12 cellular contexts compared by ENCODE assay signal in genomic region chr9:21579209-21579608, GRCh38.
DNase-seq lines count a peak whose midpoint lies in the region; ATAC-seq, FAIRE-seq and TF ChIP-seq lines count a peak whose summit lies in the region.
"Had no signal": no experiment of that assay in that cellular context is flagged by ENCODE, and none has a peak within 500 bp of the region (broad histone marks: within the 10 kb centered on the region; RNA-seq: fewer than 3 reads in every experiment).

No MANE protein-coding gene starts in this region.

- intact Hi-C loops in mammary epithelial cell (cut with micrococcal nuclease) (no loop called here), MCF 10A (cut with micrococcal nuclease) (no loop called here), endothelial cell of umbilical vein (cut with micrococcal nuclease) (no loop called here)

- H3K4me2 ChIP-seq in mammary epithelial cell (ENCODE audit: insufficient read depth, low read depth, low read length), result peak overlapping the region; percentile 40
- peak overlapping the region; percentile 55 for H3K4me2 ChIP-seq in endothelial cell of umbilical vein (ENCODE audit: insufficient read depth, low read length)
- no peak overlapping the region for H3K4me2 ChIP-seq in mesendoderm (ENCODE audit: low read length)

- peaks cover 16% of the 10 kb centered on the region for H3K4me1 Mint-ChIP-seq in MCF 10A (ENCODE audit: insufficient read depth, unreplicated experiment)
- peaks cover 18% of the 10 kb centered on the region for H3K4me1 Mint-ChIP-seq in T-helper 17 cell
- peaks cover 24% of the 10 kb centered on the region for H3K4me1 Mint-ChIP-seq in stimulated activated effector memory CD8-positive, alpha-beta T cell treated with anti-CD3 and anti-CD28 coated beads, Interleukin-12 subunit alpha, Interleukin-12 subunit beta, amount 100 ng/mL, for 72 hours

- ATAC-seq in T-helper 17 cell, result peak; percentile 76
- peak; percentile 95 for ATAC-seq in stimulated activated effector memory CD8-positive, alpha-beta T cell treated with anti-CD3 and anti-CD28 coated beads, Interleukin-12 subunit alpha, Interleukin-12 subunit beta, amount 100 ng/mL, for 72 hours

- no peak overlapping the region for H2AK5ac ChIP-seq in mesendoderm (ENCODE audit: low read length)

- H2AFZ ChIP-seq in mammary epithelial cell (ENCODE audit: low read depth, low read length) (no peak overlapping the region), endothelial cell of umbilical vein (ENCODE audit: low read depth, low read length) (peak overlapping the region; percentile 71)

- H2BK120ac ChIP-seq in mesendoderm (ENCODE audit: low read depth, low read length), result no peak overlapping the region

- no peak overlapping the region for H2BK15ac ChIP-seq in mesendoderm (replicated peaks; ENCODE audit: low read depth)

- in situ Hi-C loops in mammary epithelial cell (cut with MboI; ENCODE audit: low sequenced_read_pairs in 2 of 2), result loop anchor here in 1 of 2 donors (10.0 kb wide), 1 partner anchor 106 kb away; no protein-coding TSS in a partner anchor

- no peak overlapping the region for H3K56ac ChIP-seq in mesendoderm (ENCODE audit: low read length)

- no peak overlapping the region for H2BK5ac ChIP-seq in mesendoderm (ENCODE audit: low read length)

- no peaks in the 10 kb centered on the region for H3K9me3 Mint-ChIP-seq in MCF 10A (ENCODE audit: unreplicated experiment)
- H3K9me3 Mint-ChIP-seq in stimulated activated effector memory CD8-positive, alpha-beta T cell treated with anti-CD3 and anti-CD28 coated beads, Interleukin-12 subunit alpha, Interleukin-12 subunit beta, amount 100 ng/mL, for 72 hours, result no peaks in the 10 kb centered on the region

- H4K8ac ChIP-seq in mesendoderm (ENCODE audit: low read depth, low read length), result no peak overlapping the region

- CTCF ChIA-PET in mammary epithelial cell (lab: Charles Lee; ENCODE audit: low non-redundant PET) (no interaction called here), MCF 10A (lab: Yijun Ruan, JAX) (interaction anchor here (0.7 kb wide), 1 partner anchor 25 kb away, joined by 3 read pairs; no protein-coding TSS in a partner anchor), endothelial cell of umbilical vein (lab: Charles Lee) (interaction anchor here (1.0 to 2.5 kb wide), 4 partner anchors 12 to 113 kb away, joined by 4 to 9 read pairs (median 6); no protein-coding TSS in a partner anchor)

- no peak for TF ChIP-seq POLR2A in endothelial cell of umbilical vein (IDR thresholded peaks at IDR 0.05; ENCODE audit: low read depth, low read length)

- no peaks in the 10 kb centered on the region for H4K20me1 ChIP-seq in mammary epithelial cell (ENCODE audit: insufficient read depth, low read length)
- H4K20me1 ChIP-seq in endothelial cell of umbilical vein (replicated peaks; ENCODE audit: control insufficient read depth, extremely low read depth, insufficient read depth, low read length), result no peaks in the 10 kb centered on the region

- no peaks in the 10 kb centered on the region for H3K9me1 ChIP-seq in endothelial cell of umbilical vein (replicated peaks; ENCODE audit: control insufficient read depth, extremely low read depth, insufficient read depth, low read length)

- H3K36me3 Mint-ChIP-seq in MCF 10A (ENCODE audit: insufficient read depth, unreplicated experiment) (peaks cover 7% of the 10 kb centered on the region), T-helper 17 cell (ENCODE audit: low read depth) (no peaks in the 10 kb centered on the region)
- peaks cover 20% of the 10 kb centered on the region for H3K36me3 Mint-ChIP-seq in stimulated activated effector memory CD8-positive, alpha-beta T cell treated with anti-CD3 and anti-CD28 coated beads, Interleukin-12 subunit alpha, Interleukin-12 subunit beta, amount 100 ng/mL, for 72 hours

- H3K4me1 ChIP-seq in mammary epithelial cell (ENCODE audit: insufficient read depth, low read length) (peaks cover 30% of the 10 kb centered on the region), endothelial cell of umbilical vein (ENCODE audit: control insufficient read depth, extremely low read depth, insufficient read depth, low read length) (peaks cover 22% of the 10 kb centered on the region), mesendoderm (ENCODE audit: control insufficient read depth, low read depth, low read length) (peaks cover 5% of the 10 kb centered on the region)
- H3K4me1 ChIP-seq: adrenal gland, transverse colon had no signal

- H3K4ac ChIP-seq in mesendoderm (ENCODE audit: low read depth, low read length), result no peak overlapping the region

- no peaks in the 10 kb centered on the region for H3K27me3 Mint-ChIP-seq in MCF 10A (ENCODE audit: insufficient read depth, unreplicated experiment)
- no peaks in the 10 kb centered on the region for H3K27me3 Mint-ChIP-seq in T-helper 17 cell

- FAIRE-seq in endothelial cell of umbilical vein (lab: Jason Lieb, UNC), result no peak
- FAIRE-seq: islet of Langerhans had no signal

- H3K79me1 ChIP-seq in mesendoderm (ENCODE audit: low read length), result no peaks in the 10 kb centered on the region

- DNase-seq in mammary epithelial cell (no peak), MCF 10A (ENCODE audit: unreplicated experiment) (no peak), T-helper 17 cell (no peak), endothelial cell of umbilical vein (ENCODE audit: low read depth, low spot score) (no peak), midbrain (lab: John Stamatoyannopoulos, UW) (no peak), mesendoderm (no peak)
- DNase-seq in stimulated activated effector memory CD8-positive, alpha-beta T cell treated with anti-CD3 and anti-CD28 coated beads, Interleukin-12 subunit alpha, Interleukin-12 subunit beta, amount 100 ng/mL, for 72 hours (ENCODE audit: low spot score in 2 of 2), result no peak
- no peak for DNase-seq in effector CD8-positive, alpha-beta T cell (lab: John Stamatoyannopoulos, UW)
- DNase-seq: adrenal gland, AML-193, transverse colon had no signal

- dilution Hi-C loops in mammary epithelial cell (cut with HindIII; ENCODE audit: low sequenced_read_pairs) (no loop called here), endothelial cell of umbilical vein (cut with MboI; ENCODE audit: extremely low pct_ligation_motif_present, low sequenced_read_pairs) (no loop called here)

- no peak overlapping the region for H3K4me3 Mint-ChIP-seq in MCF 10A (ENCODE audit: unreplicated experiment)
- H3K4me3 Mint-ChIP-seq in T-helper 17 cell, result peak overlapping the region; percentile 88
- peak overlapping the region; percentile 53 for H3K4me3 Mint-ChIP-seq in stimulated activated effector memory CD8-positive, alpha-beta T cell treated with anti-CD3 and anti-CD28 coated beads, Interleukin-12 subunit alpha, Interleukin-12 subunit beta, amount 100 ng/mL, for 72 hours

- no TSS peak for BruUV-seq in mammary epithelial cell (replicated peaks; lab: Mats Ljungman, UMichigan)
- BruUV-seq in MCF 10A (replicated peaks; lab: Mats Ljungman, UMichigan), result no TSS peak
- no TSS peak for BruUV-seq in endothelial cell of umbilical vein (replicated peaks; lab: Mats Ljungman, UMichigan)

- H3K79me2 ChIP-seq in mammary epithelial cell (ENCODE audit: insufficient read depth, low read length), result peaks cover 40% of the 10 kb centered on the region
- H3K79me2 ChIP-seq in endothelial cell of umbilical vein (ENCODE audit: control insufficient read depth, insufficient read depth, low read length), result no peaks in the 10 kb centered on the region
- no peaks in the 10 kb centered on the region for H3K79me2 ChIP-seq in mesendoderm (ENCODE audit: control insufficient read depth, insufficient read depth, low read length)

- H3K27ac Mint-ChIP-seq in MCF 10A (ENCODE audit: low read depth, unreplicated experiment) (no peak overlapping the region), T-helper 17 cell (peak overlapping the region; percentile 81)
- peak overlapping the region; percentile 69 for H3K27ac Mint-ChIP-seq in stimulated activated effector memory CD8-positive, alpha-beta T cell treated with anti-CD3 and anti-CD28 coated beads, Interleukin-12 subunit alpha, Interleukin-12 subunit beta, amount 100 ng/mL, for 72 hours

- H3K36me3 ChIP-seq in mammary epithelial cell (ENCODE audit: insufficient read depth, low read length), result no peaks in the 10 kb centered on the region
- no peaks in the 10 kb centered on the region for H3K36me3 ChIP-seq in endothelial cell of umbilical vein (ENCODE audit: control insufficient read depth in 2 of 2, extremely low read depth in 1 of 2, insufficient read depth in 2 of 2, low read length in 2 of 2)
- no peaks in the 10 kb centered on the region for H3K36me3 ChIP-seq in mesendoderm (ENCODE audit: control insufficient read depth, insufficient read depth, low read length)
- H3K36me3 ChIP-seq: adrenal gland, transverse colon had no signal

- H3K9ac ChIP-seq in mammary epithelial cell (ENCODE audit: insufficient read depth, low read length) (no peak overlapping the region), endothelial cell of umbilical vein (replicated peaks; ENCODE audit: extremely low read depth, insufficient read depth, low read length) (no peak overlapping the region), mesendoderm (ENCODE audit: low read length) (no peak overlapping the region)

- H3K9me3 ChIP-seq in mammary epithelial cell (replicated peaks; ENCODE audit: insufficient read depth, low read length) (no peaks in the 10 kb centered on the region), T-helper 17 cell (ENCODE audit: control insufficient read depth, low read length, poor library complexity, severe bottlenecking) (no peaks in the 10 kb centered on the region), endothelial cell of umbilical vein (replicated peaks; ENCODE audit: control insufficient read depth, insufficient read depth, low read length) (no peaks in the 10 kb centered on the region)
- H3K9me3 ChIP-seq: adrenal gland, transverse colon had no signal

- 96% methylated on average over 4 of the region's 4 CpGs for WGBS in mammary epithelial cell (ENCODE audit: low coverage, missing lambda C conversion rate)
- WGBS in mesendoderm (ENCODE audit: extremely low coverage, insufficient coverage, low lambda C conversion rate), result no CpG with 5 or more reads among the region's 4 CpGs

- POLR2A ChIA-PET in MCF 10A (lab: Yijun Ruan, JAX), result interaction anchor here (0.9 to 5.7 kb wide), 5 partner anchors 17 to 102 kb away, joined by 3 to 48 read pairs (median 6); no protein-coding TSS in a partner anchor
- POLR2A ChIA-PET in endothelial cell of umbilical vein (lab: Charles Lee), result no interaction called here

- no peak overlapping the region for H3K18ac ChIP-seq in mesendoderm (ENCODE audit: low read length)

- H3K4me3 ChIP-seq in mammary epithelial cell (replicated peaks in 1 of 3; ENCODE audit: insufficient read depth in 1 of 3, low read depth in 2 of 3, low read length in 3 of 3), result no peak overlapping the region
- H3K4me3 ChIP-seq in endothelial cell of umbilical vein (replicated peaks in 1 of 3; ENCODE audit: insufficient read depth in 1 of 3, low read depth in 1 of 3, low read length in 3 of 3), result no peak overlapping the region
- no peak overlapping the region for H3K4me3 ChIP-seq in mesendoderm (ENCODE audit: low read length)
- H3K4me3 ChIP-seq: adrenal gland had no signal

- H3K27me3 ChIP-seq in mammary epithelial cell (ENCODE audit: insufficient read depth, low read length) (no peaks in the 10 kb centered on the region), endothelial cell of umbilical vein (ENCODE audit: control insufficient read depth in 2 of 2, insufficient read depth in 2 of 2, low read length in 2 of 2) (no peaks in the 10 kb centered on the region), mesendoderm (ENCODE audit: insufficient read depth, low read length, poor library complexity) (no peaks in the 10 kb centered on the region)
- H3K27me3 ChIP-seq: adrenal gland had no signal

- no peak for TF ChIP-seq CTCF in mammary epithelial cell (conservative IDR thresholded peaks at IDR 0.05 in 1 of 2, IDR thresholded peaks at IDR 0.05 in 1 of 2; ENCODE audit: extremely low read depth in 1 of 2, insufficient read depth in 1 of 2, low read depth in 1 of 2, low read length in 2 of 2)
- TF ChIP-seq CTCF in MCF 10A (IDR thresholded peaks at IDR 0.05; ENCODE audit: unreplicated experiment), result no peak
- TF ChIP-seq CTCF in endothelial cell of umbilical vein (IDR thresholded peaks at IDR 0.05; ENCODE audit: extremely low read depth in 1 of 2, insufficient read depth in 1 of 2, low read depth in 1 of 2, low read length in 2 of 2), result no peak

- no peak overlapping the region for H4K5ac ChIP-seq in mesendoderm (ENCODE audit: low read length)

- no peak overlapping the region for H3K23ac ChIP-seq in mesendoderm (ENCODE audit: low read length)

- no peak overlapping the region for H3K27ac ChIP-seq in mammary epithelial cell (ENCODE audit: insufficient read depth, low read depth, low read length)
- no peak overlapping the region for H3K27ac ChIP-seq in endothelial cell of umbilical vein (ENCODE audit: insufficient read depth, low read depth, low read length)
- no peak overlapping the region for H3K27ac ChIP-seq in mesendoderm (ENCODE audit: low read depth, low read length)
- H3K27ac ChIP-seq: adrenal gland, transverse colon had no signal
